Comparison of ENCODE assay signal across 7 cellular contexts in genomic region chr14:67269338-67270060, GRCh38. TPM values are rescaled to one million over a fixed set of nuclear protein-coding genes. Genes with fewer than 3 reads are reported as not detected.
DNase-seq lines count a peak whose midpoint lies in the region; ATAC-seq and TF ChIP-seq lines count a peak whose summit lies in the region.

No MANE protein-coding gene starts in this region.

- H3K4ac ChIP-seq in mesenchymal stem cell (ENCODE audit: low read depth in 1 of 2, low read length in 2 of 2) = no peak overlapping the region

- TF ChIP-seq CTCF in Panc1 (IDR thresholded peaks at IDR 0.05) (no peak), epithelial cell of proximal tubule (conservative IDR thresholded peaks at IDR 0.05; ENCODE audit: low read depth, low read length) (no peak), tibial nerve (IDR thresholded peaks at IDR 0.05) (no peak), BE2C (IDR thresholded peaks at IDR 0.05; ENCODE audit: low read depth, low read length) (no peak)

- no peak for ATAC-seq in Panc1
- ATAC-seq in activated T-helper 17 cell treated with anti-CD3 and anti-CD28 coated beads, Interleukin-2, amount 50 U/mL, for 72 hours (replicated peaks) = no peak
- no peak for ATAC-seq in HG03280 (IDR thresholded peaks at IDR 0.05; ENCODE audit: unreplicated experiment)

- H3K4me1 Mint-ChIP-seq in activated T-helper 17 cell treated with anti-CD3 and anti-CD28 coated beads, Interleukin-2, amount 50 U/mL, for 72 hours = peaks cover 6% of the 10 kb centered on the region

- no peak overlapping the region for H2BK15ac ChIP-seq in mesenchymal stem cell (ENCODE audit: low read depth, poor library complexity, severe bottlenecking)

- no peak overlapping the region; a peak in 1 of 4 replicates for H3K4me3 ChIP-seq in Panc1 (ENCODE audit: low read depth in 2 of 2, low read length in 2 of 2)
- peak overlapping the region; percentile 14 for H3K4me3 ChIP-seq in epithelial cell of proximal tubule (ENCODE audit: low read depth, low read length)
- peak overlapping the region in 1 of 2 experiments; percentile 71 for H3K4me3 ChIP-seq in mesenchymal stem cell (ENCODE audit: insufficient read depth in 1 of 2, low read depth in 1 of 2, low read length in 2 of 2)
- peak overlapping the region in 3 of 4 donors; percentile 11 to 28 (median 15) for H3K4me3 ChIP-seq in tibial nerve
- no peak overlapping the region for H3K4me3 ChIP-seq in BE2C (ENCODE audit: low read depth, low read length)

- H3K9ac ChIP-seq in mesenchymal stem cell (ENCODE audit: low read length) = peak overlapping the region; percentile 92

- no peak for TF ChIP-seq POLR2A in tibial nerve (IDR thresholded peaks at IDR 0.05)

- H3K79me1 ChIP-seq in mesenchymal stem cell (replicated peaks; ENCODE audit: low read length, poor library complexity, severe bottlenecking) = no peaks in the 10 kb centered on the region

- DNase-seq in Panc1 (ENCODE audit: low read depth, low spot score) (no peak), epithelial cell of proximal tubule (ENCODE audit: low read depth) (peak; percentile 47), mesenchymal stem cell (peak; percentile 85), tibial nerve (ENCODE audit: low spot score in 2 of 2) (no peak), BE2C (no peak)

- no peaks in the 10 kb centered on the region for H3K27me3 Mint-ChIP-seq in activated T-helper 17 cell treated with anti-CD3 and anti-CD28 coated beads, Interleukin-2, amount 50 U/mL, for 72 hours

- H2BK120ac ChIP-seq in mesenchymal stem cell (ENCODE audit: low read depth, low read length) = no peak overlapping the region

- H3K14ac ChIP-seq in mesenchymal stem cell (ENCODE audit: low read length in 2 of 2) = no peak overlapping the region

- no peak overlapping the region for H2BK5ac ChIP-seq in mesenchymal stem cell (ENCODE audit: low read depth, low read length, poor library complexity, severe bottlenecking)

- intact Hi-C loops in Panc1 (cut with micrococcal nuclease; ENCODE audit: unreplicated experiment) = no loop called here

- no peak overlapping the region for H4K8ac ChIP-seq in mesenchymal stem cell (ENCODE audit: low read length)

- BruUV-seq in Panc1 (replicated peaks; lab: Mats Ljungman, UMichigan) = no TSS peak

- no peak overlapping the region for H3K4me2 ChIP-seq in mesenchymal stem cell (ENCODE audit: low read length, poor library complexity, severe bottlenecking)

- H3K4me1 ChIP-seq in Panc1 (ENCODE audit: control insufficient read depth, insufficient read depth, low read length) = peaks cover 53% of the 10 kb centered on the region
- H3K4me1 ChIP-seq in mesenchymal stem cell (ENCODE audit: control insufficient read depth, insufficient read depth, low read depth, low read length) = peaks cover 5% of the 10 kb centered on the region
- H3K4me1 ChIP-seq in tibial nerve = peaks cover 0 to 51% (median 16%) of the 10 kb centered on the region in 4 donors
- no peaks in the 10 kb centered on the region; the same call in 1 of the 2 replicates for H3K4me1 ChIP-seq in BE2C

- H3K9me3 Mint-ChIP-seq in activated T-helper 17 cell treated with anti-CD3 and anti-CD28 coated beads, Interleukin-2, amount 50 U/mL, for 72 hours = no peaks in the 10 kb centered on the region

- no peak overlapping the region for H3K18ac ChIP-seq in mesenchymal stem cell (ENCODE audit: low read depth in 1 of 2, low read length in 2 of 2)

- peaks cover 15% of the 10 kb centered on the region for H3K36me3 Mint-ChIP-seq in activated T-helper 17 cell treated with anti-CD3 and anti-CD28 coated beads, Interleukin-2, amount 50 U/mL, for 72 hours (ENCODE audit: low read depth)

- CTCF ChIA-PET in Panc1 (lab: Charles Lee) = no interaction called here

- POLR2A ChIA-PET in Panc1 (lab: Charles Lee) = interaction anchor here (0.7 kb wide), 1 partner anchor 24 kb away, joined by 8 read pairs; no protein-coding TSS in a partner anchor

- H3K23ac ChIP-seq in mesenchymal stem cell (ENCODE audit: low read length in 2 of 2) = no peak overlapping the region

- no peaks in the 10 kb centered on the region; the same call in 1 of the 2 replicates for H3K9me3 ChIP-seq in Panc1 (ENCODE audit: control insufficient read depth, insufficient read depth, low read depth, low read length)
- H3K9me3 ChIP-seq in mesenchymal stem cell (ENCODE audit: control insufficient read depth, low read length) = no peaks in the 10 kb centered on the region
- no peaks in the 10 kb centered on the region for H3K9me3 ChIP-seq in tibial nerve
- no peaks in the 10 kb centered on the region; the same call in 1 of the 2 replicates for H3K9me3 ChIP-seq in BE2C

- H3K27ac ChIP-seq in Panc1 (ENCODE audit: low read length) (peak overlapping the region; percentile 82), mesenchymal stem cell (ENCODE audit: low read length, poor library complexity, severe bottlenecking) (peak overlapping the region; percentile 91), tibial nerve (peak overlapping the region in 3 of 4 donors; percentile 51 to 86 (median 79))

- H3K4me3 Mint-ChIP-seq in activated T-helper 17 cell treated with anti-CD3 and anti-CD28 coated beads, Interleukin-2, amount 50 U/mL, for 72 hours = no peak overlapping the region

- H3K27ac Mint-ChIP-seq in activated T-helper 17 cell treated with anti-CD3 and anti-CD28 coated beads, Interleukin-2, amount 50 U/mL, for 72 hours = no peak overlapping the region

- H2AK5ac ChIP-seq in mesenchymal stem cell (ENCODE audit: low read length, severe bottlenecking) = no peak overlapping the region

- no peak for TF ChIP-seq EP300 in tibial nerve (IDR thresholded peaks at IDR 0.05)

- H2AFZ ChIP-seq in mesenchymal stem cell (ENCODE audit: low read depth, low read length) = no peak overlapping the region

- WGBS in mesenchymal stem cell = 57% methylated on average over 1 of the region's 3 CpGs
- 17 to 21% methylated on average over 3 of the region's 3 CpGs for WGBS in tibial nerve, 2 donors

- in situ Hi-C loops in Panc1 (cut with HindIII; ENCODE audit: low pct_unique_long_range_greater_than_20kb, low sequenced_read_pairs) = no loop called here

- H2BK12ac ChIP-seq in mesenchymal stem cell (ENCODE audit: low read length in 2 of 2) = no peak overlapping the region

- H4K91ac ChIP-seq in mesenchymal stem cell (ENCODE audit: low read length) = no peak overlapping the region

- H3K27me3 ChIP-seq in Panc1 (ENCODE audit: control insufficient read depth, insufficient read depth, low read length) (no peaks in the 10 kb centered on the region), mesenchymal stem cell (ENCODE audit: control insufficient read depth in 1 of 2, insufficient read depth in 1 of 2, low read length in 2 of 2) (no peaks in the 10 kb centered on the region), tibial nerve (no peaks in the 10 kb centered on the region), BE2C (no peaks in the 10 kb centered on the region)

- H3K36me3 ChIP-seq in Panc1 (ENCODE audit: control insufficient read depth, insufficient read depth, low read length) = no peaks in the 10 kb centered on the region; the same call in 1 of the 2 replicates
- peaks cover 4 to 6% of the 10 kb centered on the region in 2 experiments for H3K36me3 ChIP-seq in mesenchymal stem cell (ENCODE audit: control insufficient read depth in 1 of 2, insufficient read depth in 2 of 2, low read depth in 1 of 2, low read length in 2 of 2)
- H3K36me3 ChIP-seq in tibial nerve = peaks cover 0 to 8% (median 0%) of the 10 kb centered on the region in 3 donors
- H3K36me3 ChIP-seq in BE2C = peaks cover 6% of the 10 kb centered on the region; the same call in 1 of the 2 replicates

RNA-seq across cellular contexts. Expression of gene PALS1, which starts 28.3 kb away (rescaled TPM):
- total RNA-seq in Panc1 (2021; ENCODE audit: unreplicated experiment) = 52.6 TPM
- 23.0 TPM for polyA plus RNA-seq in Panc1 (2012; ENCODE audit: insufficient read length)
- total RNA-seq in epithelial cell of proximal tubule = 22.9 and 26.4 TPM in 2 replicates
- polyA plus RNA-seq in mesenchymal stem cell (2013, experiment 1 of 2) = 10.3 TPM
- polyA plus RNA-seq in mesenchymal stem cell (2013, experiment 2 of 2) = 10.7 TPM
- total RNA-seq in tibial nerve = 10 to 100 TPM; 20.1 to 24.6 (median 22.9) TPM
- polyA plus RNA-seq in BE2C (2012; ENCODE audit: insufficient read depth, insufficient read length, low read depth) = 5.7 TPM
- 10 to 100 TPM in 1 of 2 donors, 1 to 10 TPM in 1; 7.7 to 14.0 TPM for total RNA-seq in activated T-helper 17 cell treated with anti-CD3 and anti-CD28 coated beads, Interleukin-2, amount 50 U/mL, for 72 hours

Comparison
In these comparisons a context has a peak if more than half of its experiments do, and no peak if none do; other contexts are left out.
1. DNase-seq: peak in epithelial cell of proximal tubule (single experiment) and mesenchymal stem cell (single experiment); none in Panc1 (single experiment), tibial nerve (0 of 2) and BE2C (single experiment).
2. H3K4me3 ChIP-seq: peak in epithelial cell of proximal tubule (single experiment) and tibial nerve (3 of 4); none in Panc1 (0 of 2) and BE2C (single experiment).
3. Peak in every context shown above with its lines, with median percentiles within 50 percentile points of each other: H3K27ac ChIP-seq.